15 cellular contexts compared by ENCODE assay signal in the genomic region with DNA sequence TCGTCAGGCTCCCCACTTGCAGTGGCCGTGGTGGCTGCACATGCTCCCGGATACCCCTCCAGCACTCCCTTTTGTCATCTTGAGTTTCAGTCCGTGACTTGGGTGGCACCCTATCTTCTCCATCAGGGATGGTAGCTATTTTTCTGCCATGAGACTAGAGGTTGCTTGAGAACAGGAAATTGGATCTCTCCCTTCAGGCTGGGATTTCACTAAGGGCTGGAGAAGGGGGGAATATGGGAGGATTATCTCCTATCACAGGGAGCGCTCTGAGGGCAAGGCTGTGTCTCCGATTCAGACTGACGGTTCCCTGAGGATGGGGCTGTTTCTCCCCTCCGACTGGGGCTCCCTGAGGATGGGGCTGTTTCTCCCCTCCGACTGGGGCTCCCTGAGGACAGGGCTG.
DNase-seq lines count a peak whose midpoint lies in the region; ATAC-seq and TF ChIP-seq lines count a peak whose summit lies in the region.
"Had no signal": no experiment of that assay in that cellular context is flagged by ENCODE, and none has a peak within 500 bp of the region (broad histone marks: within the 10 kb centered on the region; RNA-seq: fewer than 3 reads in every experiment).

No MANE protein-coding gene starts in this region.

- intact Hi-C loops in left ventricle myocardium superior (cut with micrococcal nuclease): no loop called here
- intact Hi-C loops in gastrocnemius medialis (cut with DNase I; ENCODE audit: low total_unique reads): loop anchor here (2.0 to 5.0 kb wide), 4 partner anchors 13 to 332 kb away; no protein-coding TSS in a partner anchor

- 91% methylated on average over 7 of the region's 9 CpGs for WGBS in SK-N-SH (ENCODE audit: low lambda C conversion rate)

- H3K36me3 ChIP-seq in SK-N-SH (replicated peaks in 1 of 2; ENCODE audit: control insufficient read depth in 1 of 2, insufficient read depth in 2 of 2, low read length in 1 of 2) (no peaks in the 10 kb centered on the region), gastrocnemius medialis (no peaks in the 10 kb centered on the region)

- no peaks in the 10 kb centered on the region for H4K20me1 ChIP-seq in SK-N-SH (ENCODE audit: insufficient read depth)

- H3K27ac ChIP-seq in SK-N-SH (ENCODE audit: low read depth in 2 of 2, low read length in 1 of 2) (peak overlapping the region in 1 of 2 experiments; percentile 11; a peak in 1 of 4 replicates), gastrocnemius medialis (peak overlapping the region; percentile 83 to 93 (median 88))
- H3K27ac ChIP-seq: parathyroid adenoma had no signal

- TF ChIP-seq POLR2A in gastrocnemius medialis (IDR thresholded peaks at IDR 0.05): peak in 1 of 2 donors; percentile 30

- H3K27me3 ChIP-seq in SK-N-SH (ENCODE audit: insufficient read depth) (no peaks in the 10 kb centered on the region), gastrocnemius medialis (no peaks in the 10 kb centered on the region)

- in situ Hi-C loops in gastrocnemius medialis (cut with MboI; ENCODE audit: low sequenced_read_pairs in 4 of 4): no loop called here

- no peak overlapping the region for H3K4me3 ChIP-seq in SK-N-SH (ENCODE audit: low read depth in 2 of 2, low read length in 1 of 2)
- peak overlapping the region in 1 of 4 donors; percentile 5 for H3K4me3 ChIP-seq in gastrocnemius medialis

- CTCF ChIA-PET in SK-N-SH (lab: Yijun Ruan, JAX): interaction anchor here (0.8 to 4.4 kb wide), 15 partner anchors 7 to 235 kb away, joined by 3 to 27 read pairs (median 7); a partner anchor contains a TSS

- TF ChIP-seq EP300 in SK-N-SH (IDR thresholded peaks at IDR 0.05; ENCODE audit: borderline replicate concordance in 1 of 2, low read depth in 1 of 2, low read length in 1 of 2): no peak

- H3K9ac ChIP-seq in SK-N-SH: no peak overlapping the region
- H3K9ac ChIP-seq: parathyroid adenoma had no signal

- H3K4me1 ChIP-seq in SK-N-SH (ENCODE audit: control insufficient read depth in 1 of 2, insufficient read depth in 2 of 2, low read depth in 1 of 2, low read length in 1 of 2) (peaks cover 11 to 45% of the 10 kb centered on the region in 2 experiments; a peak in 3 of 4 replicates), gastrocnemius medialis (peaks cover 37 to 45% of the 10 kb centered on the region in 2 donors)

- TF ChIP-seq CTCF in SK-N-SH (IDR thresholded peaks at IDR 0.05) (no peak), gastrocnemius medialis (IDR thresholded peaks at IDR 0.05 in 4 of 5, conservative IDR thresholded peaks at IDR 0.05 in 1 of 5) (no peak)

- ATAC-seq in SK-N-SH treated with all-trans-retinoic acid at 6 μM for 48 hours (peak; percentile 10; the same call in 1 of the 3 replicates), left ventricle myocardium superior (peak; percentile 0), gastrocnemius medialis (peak; percentile 64 to 72), HG03342 (IDR thresholded peaks at IDR 0.05; ENCODE audit: unreplicated experiment) (no peak)
- ATAC-seq: activated CD8-positive, alpha-beta memory T cell treated with anti-CD3 and anti-CD28 coated beads, Interleukin-2, amount 10 ng/mL, durations not matched to agents 7 days and 5 days had no signal

- H3K9me3 ChIP-seq in SK-N-SH (no peaks in the 10 kb centered on the region), gastrocnemius medialis (no peaks in the 10 kb centered on the region)

- DNase-seq in SK-N-SH (no peak), NCI-H82 treated with DMSO at 0.1 percent for 48 hours (lab: John Stamatoyannopoulos, UW; ENCODE audit: unreplicated experiment) (peak; percentile 13), left ventricle myocardium superior (no peak), gastrocnemius medialis (peak in 1 of 2 donors; percentile 54), RPMI8226 (no peak), NCI-H1694 (lab: John Stamatoyannopoulos, UW) (no peak)
- DNase-seq: activated CD8-positive, alpha-beta memory T cell treated with anti-CD3 and anti-CD28 coated beads, Interleukin-2, amount 10 ng/mL, durations not matched to agents 7 days and 5 days; activated naive CD4-positive, alpha-beta T cell treated with Interleukin-2 at 50 U/mL for 16 hours; effector CD8-positive, alpha-beta T cell; NCI-H1105 treated with DMSO at 0.1 percent for 48 hours; NCI-H446 treated with DMSO at 0.1 percent for 48 hours; OCI-M1 had no signal

- H3K4me2 ChIP-seq in SK-N-SH: no peak overlapping the region

- TF ChIP-seq RAD21 in SK-N-SH (IDR thresholded peaks at IDR 0.05; ENCODE audit: low read length): no peak

- H3F3A ChIP-seq in SK-N-SH (replicated peaks; ENCODE audit: insufficient read depth): no peaks in the 10 kb centered on the region

- POLR2A ChIA-PET in SK-N-SH (lab: Yijun Ruan, JAX): interaction anchor here (1.5 kb wide), 1 partner anchor 14 kb away, joined by 4 read pairs; no protein-coding TSS in a partner anchor

- no peaks in the 10 kb centered on the region for H3K79me2 ChIP-seq in SK-N-SH (ENCODE audit: insufficient read depth)
- H3K79me2 ChIP-seq: parathyroid adenoma had no signal

- no peaks in the 10 kb centered on the region for H3K9me2 ChIP-seq in SK-N-SH

- H2AFZ ChIP-seq in SK-N-SH (ENCODE audit: low read depth): no peak overlapping the region
- H2AFZ ChIP-seq: parathyroid adenoma had no signal

TF ChIP-seq in SK-N-SH treated with all-trans-retinoic acid at 6 μM for 48 hours, 23 proteins besides CTCF, POLR2A, EP300 and RAD21:
- no peak for TF ChIP-seq BACH2 (CRISPR knock-in tag; IDR thresholded peaks at IDR 0.05; ENCODE audit: borderline replicate concordance)
- TF ChIP-seq GLIS3 (CRISPR knock-in tag; IDR thresholded peaks at IDR 0.05): no peak
- TF ChIP-seq ZC3H10 (CRISPR knock-in tag; IDR thresholded peaks at IDR 0.05): no peak
- TF ChIP-seq ISL1 (CRISPR knock-in tag; IDR thresholded peaks at IDR 0.05): no peak
- TF ChIP-seq, protein P1, sequence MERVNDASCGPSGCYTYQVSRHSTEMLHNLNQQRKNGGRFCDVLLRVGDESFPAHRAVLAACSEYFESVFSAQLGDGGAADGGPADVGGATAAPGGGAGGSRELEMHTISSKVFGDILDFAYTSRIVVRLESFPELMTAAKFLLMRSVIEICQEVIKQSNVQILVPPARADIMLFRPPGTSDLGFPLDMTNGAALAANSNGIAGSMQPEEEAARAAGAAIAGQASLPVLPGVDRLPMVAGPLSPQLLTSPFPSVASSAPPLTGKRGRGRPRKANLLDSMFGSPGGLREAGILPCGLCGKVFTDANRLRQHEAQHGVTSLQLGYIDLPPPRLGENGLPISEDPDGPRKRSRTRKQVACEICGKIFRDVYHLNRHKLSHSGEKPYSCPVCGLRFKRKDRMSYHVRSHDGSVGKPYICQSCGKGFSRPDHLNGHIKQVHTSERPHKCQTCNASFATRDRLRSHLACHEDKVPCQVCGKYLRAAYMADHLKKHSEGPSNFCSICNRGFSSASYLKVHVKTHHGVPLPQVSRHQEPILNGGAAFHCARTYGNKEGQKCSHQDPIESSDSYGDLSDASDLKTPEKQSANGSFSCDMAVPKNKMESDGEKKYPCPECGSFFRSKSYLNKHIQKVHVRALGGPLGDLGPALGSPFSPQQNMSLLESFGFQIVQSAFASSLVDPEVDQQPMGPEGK (CRISPR knock-in tag; IDR thresholded peaks at IDR 0.05; ENCODE audit: borderline replicate concordance): no peak
- no peak for TF ChIP-seq ZNF565 (CRISPR knock-in tag; conservative IDR thresholded peaks at IDR 0.05; ENCODE audit: low read depth)
- no peak for TF ChIP-seq OSR1 (CRISPR knock-in tag; IDR thresholded peaks at IDR 0.05)

TF ChIP-seq in SK-N-SH, 30 proteins besides CTCF, POLR2A, EP300 and RAD21:
- TF ChIP-seq MEF2A (IDR thresholded peaks at IDR 0.05; ENCODE audit: borderline replicate concordance, low read depth) (no peak), NRF1 (IDR thresholded peaks at IDR 0.05; ENCODE audit: low read depth, low read length) (no peak)
